ENCODE assay signal across 10 cellular contexts in the genomic region with DNA sequence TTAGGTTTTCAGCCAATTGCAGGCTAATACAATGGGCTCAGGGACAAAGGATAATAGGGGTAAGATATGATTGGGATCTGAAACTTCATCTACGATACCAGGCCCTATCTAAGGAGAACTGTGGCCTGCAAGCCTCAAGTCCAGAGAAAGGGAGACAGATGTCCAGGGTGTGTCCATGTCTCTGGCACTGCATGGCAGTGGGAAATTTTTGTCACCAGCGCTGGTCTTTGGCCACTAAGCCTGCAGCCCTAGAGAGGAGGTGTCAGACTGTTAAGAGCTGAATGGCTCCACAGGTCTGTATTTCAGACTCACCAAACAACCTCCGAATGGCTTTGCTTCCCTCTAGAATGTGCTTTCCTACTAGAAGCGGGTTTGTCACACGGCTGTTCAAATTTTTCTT.
"Had no signal": no experiment of that assay in that cellular context is flagged by ENCODE, and none has a peak within 500 bp of the region (broad histone marks: within the 10 kb centered on the region; RNA-seq: fewer than 3 reads in every experiment).

No MANE protein-coding gene starts in this region.

- H3K27ac Mint-ChIP-seq: HFFc6 had no signal

- H3K4me3 Mint-ChIP-seq: HFFc6 had no signal

- H3K9me3 ChIP-seq: HAP-1 had no signal

- ATAC-seq: HCT116, K562 had no signal

- H3K4me1 ChIP-seq: HAP-1 had no signal

- H3K27ac ChIP-seq: GM23248, HL-60 had no signal

- H3K36me3 ChIP-seq: HAP-1 had no signal

- DNase-seq: GM23248, GOT3, H7, HFFc6, IMR-90 had no signal

- FAIRE-seq: HTR-8/SVneo, K562 had no signal

- H3K4me3 ChIP-seq: GM23248, HAP-1, K562 had no signal
